17 cellular contexts compared by ENCODE assay signal in the genomic region with DNA sequence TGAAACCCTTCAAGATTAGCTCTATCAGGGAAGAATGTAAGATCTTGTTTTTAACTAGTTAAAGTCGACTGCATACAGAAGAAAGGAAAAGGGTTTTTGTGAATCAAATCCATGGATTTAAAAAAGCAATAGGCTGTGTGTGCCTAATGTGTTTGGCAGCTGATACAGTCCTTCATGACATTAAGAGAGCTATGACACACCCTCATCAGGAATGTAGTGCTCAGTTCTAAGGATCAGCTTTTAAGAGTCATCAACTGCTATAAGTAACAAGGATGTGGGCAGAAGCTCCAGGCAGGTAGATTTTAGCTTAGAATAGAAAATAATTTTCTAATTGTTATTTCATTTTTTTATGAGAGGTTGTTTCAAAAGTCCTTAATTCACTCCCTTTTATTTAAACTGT. TPM values are rescaled to one million over a fixed set of nuclear protein-coding genes. Genes with fewer than 3 reads are reported as not detected.
DNase-seq lines count a peak whose midpoint lies in the region; ATAC-seq and TF ChIP-seq lines count a peak whose summit lies in the region.
"Had no signal": no experiment of that assay in that cellular context is flagged by ENCODE, and none has a peak within 500 bp of the region (broad histone marks: within the 10 kb centered on the region; RNA-seq: fewer than 3 reads in every experiment).

No MANE protein-coding gene starts in this region.

- ATAC-seq in left colon (peak; percentile 49), GM19452 (IDR thresholded peaks at IDR 0.05; ENCODE audit: unreplicated experiment) (no peak), HG03571 (IDR thresholded peaks at IDR 0.05; ENCODE audit: unreplicated experiment) (no peak)
- ATAC-seq: activated CD4-positive, CD25-positive, alpha-beta regulatory T cell treated with anti-CD3 and anti-CD28 coated beads, Interleukin-2, amount 50 U/mL, for 24 hours; activated T-cell treated with anti-CD3 and anti-CD28 coated beads, Interleukin-2, amount 50 U/mL, for 72 hours had no signal

- H3K4me3 ChIP-seq in ACC112 (ENCODE audit: low read depth, low read length) (0 out of 2 replicates have a peak overlapping the region, but pooled peaks have one; percentile 7), astrocyte of the spinal cord (ENCODE audit: low read depth, low read length) (no peak overlapping the region)
- H3K4me3 ChIP-seq: thoracic aorta had no signal

- in situ Hi-C loops in astrocyte of the spinal cord (cut with HindIII; ENCODE audit: low sequenced_read_pairs), result no loop called here

- intact Hi-C loops in left colon (cut with DNase I, micrococcal nuclease), result no loop called here

- no peak overlapping the region for H3K27ac ChIP-seq in ACC112 (ENCODE audit: low read depth, low read length)
- H3K27ac ChIP-seq: thoracic aorta had no signal

- H3K36me3 ChIP-seq in ACC112 (ENCODE audit: insufficient read depth, low read length), result no peaks in the 10 kb centered on the region
- H3K36me3 ChIP-seq: thoracic aorta had no signal

- no peak for TF ChIP-seq CTCF in astrocyte of the spinal cord (IDR thresholded peaks at IDR 0.05; ENCODE audit: low read depth, low read length)

- H3K79me2 ChIP-seq in ACC112 (ENCODE audit: control insufficient read depth, insufficient read depth, low read length, unreplicated experiment), result no peaks in the 10 kb centered on the region

- DNase-seq in HS-5 (ENCODE audit: low read depth), result peak; percentile 46
- DNase-seq in astrocyte of the spinal cord (ENCODE audit: low read depth, low spot score), result peak; percentile 56
- no peak for DNase-seq in left colon
- no peak for DNase-seq in hypothalamus (lab: John Stamatoyannopoulos, UW)
- no peak for DNase-seq in NCI-H2029 (lab: John Stamatoyannopoulos, UW)
- DNase-seq: activated T-cell treated with anti-CD3 and anti-CD28 coated beads, Interleukin-2, amount 50 U/mL, for 72 hours; central memory CD4-positive, alpha-beta T cell; GF-D8; KG1; SHP77 treated with DMSO at 0.1 percent for 48 hours had no signal

- no peaks in the 10 kb centered on the region for H3K27me3 ChIP-seq in ACC112 (ENCODE audit: insufficient read depth, low read length)

- H3K4me1 ChIP-seq in ACC112 (ENCODE audit: control insufficient read depth, insufficient read depth, low read length, unreplicated experiment), result peaks cover 11% of the 10 kb centered on the region

- no peak overlapping the region for H2AFZ ChIP-seq in ACC112 (ENCODE audit: low read length, unreplicated experiment)

RNA-seq across cellular contexts. Expression of a gene that starts 52.9 kb away (rescaled TPM):
- 1 to 10 TPM in 1 of 2 donors, under 1 TPM in 1; 0.98 to 1.0 TPM for total RNA-seq in left colon
- total RNA-seq: activated T-cell treated with anti-CD3 and anti-CD28 coated beads, Interleukin-2, amount 50 U/mL, for 72 hours; B cell; lung microvascular endothelial cell; thoracic aorta had no signal

Comparison
In these comparisons a context has a peak if more than half of its experiments do, and no peak if none do; other contexts are left out.
1. DNase-seq: peak in HS-5 (single experiment) and astrocyte of the spinal cord (single experiment); none in left colon (0 of 2), hypothalamus (0 of 51) and NCI-H2029 (single experiment).